Comparison of ENCODE assay signal across 8 cellular contexts in genomic region chr17:73901661-73902415, GRCh38.
DNase-seq lines count a peak whose midpoint lies in the region; ATAC-seq and TF ChIP-seq lines count a peak whose summit lies in the region.

No MANE protein-coding gene starts in this region.

- TF ChIP-seq CTCF in hepatocyte (IDR thresholded peaks at IDR 0.05; ENCODE audit: poor library complexity), result no peak
- no peak for TF ChIP-seq CTCF in uterus (IDR thresholded peaks at IDR 0.05)

- peaks cover 61% of the 10 kb centered on the region for H3K27me3 ChIP-seq in hepatocyte
- H3K27me3 ChIP-seq in uterus, result peaks cover 0 to 24% of the 10 kb centered on the region in 2 donors

- H3K4me1 ChIP-seq in hepatocyte (ENCODE audit: insufficient read depth), result no peaks in the 10 kb centered on the region
- no peaks in the 10 kb centered on the region for H3K4me1 ChIP-seq in uterus

- H3K27ac Mint-ChIP-seq in activated CD4-positive, alpha-beta T cell treated with anti-CD3 and anti-CD28 coated beads, Interleukin-2, amount 10 ng/mL, durations not matched to agents 24 days and 14 days, result no peak overlapping the region
- peak overlapping the region; percentile 40 for H3K27ac Mint-ChIP-seq in activated T-cell treated with anti-CD3 and anti-CD28 coated beads, Interleukin-2, amount 50 U/mL, for 24 hours

- no peak overlapping the region for H3K27ac ChIP-seq in hepatocyte
- no peak overlapping the region for H3K27ac ChIP-seq in uterus

- peaks cover 4% of the 10 kb centered on the region for H3K4me1 Mint-ChIP-seq in activated CD4-positive, alpha-beta T cell treated with anti-CD3 and anti-CD28 coated beads, Interleukin-2, amount 10 ng/mL, durations not matched to agents 24 days and 14 days
- H3K4me1 Mint-ChIP-seq in activated T-cell treated with anti-CD3 and anti-CD28 coated beads, Interleukin-2, amount 50 U/mL, for 24 hours (ENCODE audit: low read depth), result peaks cover 13% of the 10 kb centered on the region

- no peaks in the 10 kb centered on the region for H4K20me1 ChIP-seq in hepatocyte (ENCODE audit: insufficient read depth, poor library complexity, severe bottlenecking)

- H3K27me3 Mint-ChIP-seq in activated CD4-positive, alpha-beta T cell treated with anti-CD3 and anti-CD28 coated beads, Interleukin-2, amount 10 ng/mL, durations not matched to agents 24 days and 14 days, result peaks cover 34% of the 10 kb centered on the region
- H3K27me3 Mint-ChIP-seq in activated T-cell treated with anti-CD3 and anti-CD28 coated beads, Interleukin-2, amount 50 U/mL, for 24 hours, result peaks cover 48% of the 10 kb centered on the region

- no peaks in the 10 kb centered on the region for H3K36me3 ChIP-seq in hepatocyte (replicated peaks; ENCODE audit: insufficient read depth, low read depth)
- no peaks in the 10 kb centered on the region for H3K36me3 ChIP-seq in uterus

- TF ChIP-seq POLR2A in uterus (IDR thresholded peaks at IDR 0.05), result no peak

- no peak for DNase-seq in activated CD4-positive, alpha-beta T cell treated with anti-CD3 and anti-CD28 coated beads, Interleukin-2, amount 10 ng/mL, durations not matched to agents 24 days and 14 days
- no peak for DNase-seq in activated CD4-positive, alpha-beta T cell treated with anti-CD3 and anti-CD28 coated beads, Interleukin-2, amount 50 U/mL, for 4 hours
- peak; percentile 62 for DNase-seq in activated T-cell treated with anti-CD3 and anti-CD28 coated beads, Interleukin-2, amount 50 U/mL, for 24 hours
- DNase-seq in hepatocyte (ENCODE audit: low spot score) (peak; percentile 50), NCI-H2029 treated with DMSO at 0.1 percent for 48 hours (lab: John Stamatoyannopoulos, UW) (no peak), uterus (no peak)
- peak; percentile 11 for DNase-seq in stimulated activated CD4-positive, alpha-beta T cell treated with anti-CD3 and anti-CD28 coated beads, Interleukin-12 subunit alpha, Interleukin-12 subunit beta, amount 100 ng/mL, for 4 hours

- no peak for ATAC-seq in HG03469 (IDR thresholded peaks at IDR 0.05; ENCODE audit: unreplicated experiment)

- H3K79me2 ChIP-seq in hepatocyte, result no peaks in the 10 kb centered on the region

- intact Hi-C loops in activated CD4-positive, alpha-beta T cell treated with anti-CD3 and anti-CD28 coated beads, Interleukin-2, amount 10 ng/mL, durations not matched to agents 24 days and 14 days (cut with micrococcal nuclease), result no loop called here
- intact Hi-C loops in uterus (cut with DNase I; ENCODE audit: low total_unique reads), result no loop called here

- H3K4me2 ChIP-seq in hepatocyte, result peak overlapping the region; percentile 94

- H2AFZ ChIP-seq in hepatocyte, result peak overlapping the region; percentile 79

- no peaks in the 10 kb centered on the region for H3K36me3 Mint-ChIP-seq in activated CD4-positive, alpha-beta T cell treated with anti-CD3 and anti-CD28 coated beads, Interleukin-2, amount 10 ng/mL, durations not matched to agents 24 days and 14 days (ENCODE audit: low read depth)
- no peaks in the 10 kb centered on the region for H3K36me3 Mint-ChIP-seq in activated T-cell treated with anti-CD3 and anti-CD28 coated beads, Interleukin-2, amount 50 U/mL, for 24 hours (ENCODE audit: low read depth)

- no peaks in the 10 kb centered on the region for H3K9me2 ChIP-seq in hepatocyte (replicated peaks; ENCODE audit: insufficient read depth)

- H3K9me3 ChIP-seq in hepatocyte (ENCODE audit: low read depth), result no peaks in the 10 kb centered on the region
- H3K9me3 ChIP-seq in uterus, result no peaks in the 10 kb centered on the region

- no peaks in the 10 kb centered on the region for H3K9me3 Mint-ChIP-seq in activated CD4-positive, alpha-beta T cell treated with anti-CD3 and anti-CD28 coated beads, Interleukin-2, amount 10 ng/mL, durations not matched to agents 24 days and 14 days
- no peaks in the 10 kb centered on the region for H3K9me3 Mint-ChIP-seq in activated T-cell treated with anti-CD3 and anti-CD28 coated beads, Interleukin-2, amount 50 U/mL, for 24 hours

- H3K4me3 Mint-ChIP-seq in activated CD4-positive, alpha-beta T cell treated with anti-CD3 and anti-CD28 coated beads, Interleukin-2, amount 10 ng/mL, durations not matched to agents 24 days and 14 days, result peak overlapping the region; percentile 76
- peak overlapping the region; percentile 74 for H3K4me3 Mint-ChIP-seq in activated T-cell treated with anti-CD3 and anti-CD28 coated beads, Interleukin-2, amount 50 U/mL, for 24 hours

- H3K4me3 ChIP-seq in hepatocyte, result peak overlapping the region; percentile 43
- H3K4me3 ChIP-seq in uterus, result peak overlapping the region in 1 of 2 donors; percentile 16

- 5% methylated on average over 47 of the region's 49 CpGs for WGBS in hepatocyte (ENCODE audit: low lambda C conversion rate, missing lambda C conversion rate)

Comparison
In these comparisons a context has a peak if more than half of its experiments do, and no peak if none do; other contexts are left out.
1. DNase-seq: peak in activated T-cell treated with anti-CD3 and anti-CD28 coated beads, Interleukin-2, amount 50 U/mL, for 24 hours (single experiment), hepatocyte (single experiment) and stimulated activated CD4-positive, alpha-beta T cell treated with anti-CD3 and anti-CD28 coated beads, Interleukin-12 subunit alpha, Interleukin-12 subunit beta, amount 100 ng/mL, for 4 hours (single experiment); none in activated CD4-positive, alpha-beta T cell treated with anti-CD3 and anti-CD28 coated beads, Interleukin-2, amount 10 ng/mL, durations not matched to agents 24 days and 14 days (single experiment), activated CD4-positive, alpha-beta T cell treated with anti-CD3 and anti-CD28 coated beads, Interleukin-2, amount 50 U/mL, for 4 hours (0 of 2), NCI-H2029 treated with DMSO at 0.1 percent for 48 hours (single experiment) and uterus (0 of 2).